ENCODE assay signal across 16 cellular contexts in genomic region chr2:223989206-223989859, GRCh38. TPM values are rescaled to one million over a fixed set of nuclear protein-coding genes. Genes with fewer than 3 reads are reported as not detected.
DNase-seq lines count a peak whose midpoint lies in the region; ATAC-seq and TF ChIP-seq lines count a peak whose summit lies in the region.
"Had no signal": no experiment of that assay in that cellular context is flagged by ENCODE, and none has a peak within 500 bp of the region (broad histone marks: within the 10 kb centered on the region; RNA-seq: fewer than 3 reads in every experiment).

No MANE protein-coding gene starts in this region.

- DNase-seq in T47D (ENCODE audit: low read depth in 1 of 2, low spot score in 1 of 2) (peak; percentile 9 to 74), breast epithelium (ENCODE audit: low spot score in 2 of 2) (no peak), RWPE1 (ENCODE audit: low spot score) (no peak), left kidney (ENCODE audit: low read depth, low spot score) (peak; percentile 53), thyroid gland (peak; percentile 48 to 57), glutamatergic neuron (no peak), mesenteric fat pad (ENCODE audit: low spot score) (no peak)
- DNase-seq: activated CD4-positive, alpha-beta T cell treated with anti-CD3 and anti-CD28 coated beads, Interleukin-2, amount 50 U/mL, for 48 hours; aorta; hypothalamus; NCI-H2227 treated with DMSO at 0.1 percent for 48 hours; testis had no signal

- intact Hi-C loops in breast epithelium (cut with DNase I; ENCODE audit: low total_unique reads) (no loop called here), thyroid gland (cut with DNase I) (no loop called here)

- CTCF ChIA-PET in RWPE1 (lab: Yijun Ruan, JAX): interaction anchor here (0.5 to 1.9 kb wide), 3 partner anchors 12 to 400 kb away, joined by 3 to 9 read pairs (median 4); no protein-coding TSS in a partner anchor

- TF ChIP-seq POLR2A in breast epithelium (IDR thresholded peaks at IDR 0.05) (no peak), thyroid gland (IDR thresholded peaks at IDR 0.05) (no peak)

- in situ Hi-C loops in T47D (cut with HindIII; ENCODE audit: low pct_unique_long_range_greater_than_20kb, low sequenced_read_pairs): no loop called here

- H3K27ac ChIP-seq in breast epithelium: no peak overlapping the region
- H3K27ac ChIP-seq in RWPE1: peak overlapping the region; percentile 30; the same call in 1 of the 2 replicates
- H3K27ac ChIP-seq in thyroid gland: no peak overlapping the region
- H3K27ac ChIP-seq: testis had no signal

- ATAC-seq in GM19023 (IDR thresholded peaks at IDR 0.05; ENCODE audit: unreplicated experiment): no peak

- no peaks in the 10 kb centered on the region for H3K4me1 ChIP-seq in breast epithelium
- peaks cover 0 to 6% of the 10 kb centered on the region in 2 donors for H3K4me1 ChIP-seq in thyroid gland

- H3K9me3 ChIP-seq in breast epithelium: no peaks in the 10 kb centered on the region
- H3K9me3 ChIP-seq in thyroid gland: no peaks in the 10 kb centered on the region
- H3K9me3 ChIP-seq: testis had no signal

- 82% methylated on average over 10 of the region's 10 CpGs for WGBS in thyroid gland, 2 donors

- H3K27me3 Mint-ChIP-seq in glutamatergic neuron (ENCODE audit: unreplicated experiment): peaks cover 2% of the 10 kb centered on the region
- H3K27me3 Mint-ChIP-seq: dendritic cell treated with granulocyte-macrophage colony-stimulating factor and Interleukin-4, amounts not matched to agents 40 ng/mL and 50 ng/mL, for 4 days had no signal

- no peak overlapping the region for H3K27ac Mint-ChIP-seq in glutamatergic neuron (ENCODE audit: unreplicated experiment)
- H3K27ac Mint-ChIP-seq: activated T-helper 2 cell treated with anti-CD3 and anti-CD28 coated beads, Interferon-gamma antibody, Interleukin-2, Interleukin-4, amounts not matched to agents 10 μg/mL and 5 μg/mL and 100 μg/mL, durations not matched to agents 14 hours and 24 hours and 36 hours; dendritic cell treated with granulocyte-macrophage colony-stimulating factor and Interleukin-4, amounts not matched to agents 40 ng/mL and 50 ng/mL, for 4 days; T-helper 1 cell treated with Interleukin-12 subunit alpha and Interleukin-12 subunit beta and Interleukin-4 antibody, amounts not matched to agents 30 μg/mL and 1 μg/mL, for 36 hours had no signal

- no peaks in the 10 kb centered on the region for H3K36me3 Mint-ChIP-seq in glutamatergic neuron (ENCODE audit: unreplicated experiment)

- no peaks in the 10 kb centered on the region for H3K9me3 Mint-ChIP-seq in glutamatergic neuron (ENCODE audit: unreplicated experiment)
- H3K9me3 Mint-ChIP-seq: activated T-helper 2 cell treated with anti-CD3 and anti-CD28 coated beads, Interferon-gamma antibody, Interleukin-2, Interleukin-4, amounts not matched to agents 10 μg/mL and 5 μg/mL and 100 μg/mL, durations not matched to agents 14 hours and 24 hours and 36 hours; dendritic cell treated with granulocyte-macrophage colony-stimulating factor and Interleukin-4, amounts not matched to agents 40 ng/mL and 50 ng/mL, for 4 days; T-helper 1 cell treated with Interleukin-12 subunit alpha and Interleukin-12 subunit beta and Interleukin-4 antibody, amounts not matched to agents 30 μg/mL and 1 μg/mL, for 36 hours had no signal

- POLR2A ChIA-PET in RWPE1 (lab: Yijun Ruan, JAX; ENCODE audit: low non-redundant PET): no interaction called here

- peaks cover 4% of the 10 kb centered on the region for H3K4me1 Mint-ChIP-seq in glutamatergic neuron (ENCODE audit: low read depth, unreplicated experiment)

- H3K4me3 Mint-ChIP-seq in glutamatergic neuron (ENCODE audit: unreplicated experiment): no peak overlapping the region
- H3K4me3 Mint-ChIP-seq: dendritic cell treated with granulocyte-macrophage colony-stimulating factor and Interleukin-4, amounts not matched to agents 40 ng/mL and 50 ng/mL, for 4 days; T-helper 1 cell treated with Interleukin-12 subunit alpha and Interleukin-12 subunit beta and Interleukin-4 antibody, amounts not matched to agents 30 μg/mL and 1 μg/mL, for 36 hours had no signal

- H3K36me3 ChIP-seq in breast epithelium (no peaks in the 10 kb centered on the region), thyroid gland (no peaks in the 10 kb centered on the region)

- no peaks in the 10 kb centered on the region for H3K27me3 ChIP-seq in breast epithelium
- H3K27me3 ChIP-seq in thyroid gland: no peaks in the 10 kb centered on the region
- H3K27me3 ChIP-seq: testis had no signal

- H3K4me3 ChIP-seq in breast epithelium (no peak overlapping the region), thyroid gland (replicated peaks in 1 of 3) (no peak overlapping the region)
- H3K4me3 ChIP-seq: testis had no signal

- TF ChIP-seq CTCF in breast epithelium (IDR thresholded peaks at IDR 0.05) (no peak), RWPE1 (conservative IDR thresholded peaks at IDR 0.05; ENCODE audit: low read depth) (no peak), thyroid gland (IDR thresholded peaks at IDR 0.05) (peak in 2 of 6 experiments; percentile 24 to 31), glutamatergic neuron (IDR thresholded peaks at IDR 0.05; ENCODE audit: partially characterized antibody, unreplicated experiment) (no peak)

RNA-seq across cellular contexts. Expression of gene MRPL44, which starts 32.1 kb away (rescaled TPM):
- 10 to 100 TPM; 22.4 to 27.4 (median 24.3) TPM for total RNA-seq in breast epithelium
- 10 to 100 TPM; 18.4 to 27.1 (median 25.3) TPM for total RNA-seq in thyroid gland
- total RNA-seq in glutamatergic neuron (ENCODE audit: unreplicated experiment): 37.3 TPM
- total RNA-seq in mesenteric fat pad: 19.2 TPM

RNA-seq across cellular contexts. Expression of gene WDFY1, which starts 44.2 kb away (rescaled TPM):
- total RNA-seq in breast epithelium: 10 to 100 TPM; 45.2 to 57.6 (median 46.2) TPM
- 10 to 100 TPM; 49.4 to 87.7 (median 59.6) TPM for total RNA-seq in thyroid gland
- 33.0 TPM for total RNA-seq in glutamatergic neuron (ENCODE audit: unreplicated experiment)
- 41.7 TPM for total RNA-seq in mesenteric fat pad

RNA-seq across cellular contexts. Expression of gene SERPINE2, which starts 49.8 kb away (rescaled TPM):
- total RNA-seq in breast epithelium (10 to 100 TPM in 2 of 3 donors, 1 to 10 TPM in 1; 1.8 to 44.6 (median 11.9) TPM), thyroid gland (10 to 100 TPM in 3 of 4 donors, 1 to 10 TPM in 1; 6.1 to 33.3 (median 20.3) TPM), glutamatergic neuron (ENCODE audit: unreplicated experiment) (24.6 TPM), mesenteric fat pad (56.4 TPM)

Comparison
In these comparisons a context has a peak if more than half of its experiments do, and no peak if none do; other contexts are left out.
1. DNase-seq: peak in T47D (2 of 2), left kidney (single experiment) and thyroid gland (2 of 2); none in breast epithelium (0 of 2), RWPE1 (single experiment), glutamatergic neuron (single experiment) and mesenteric fat pad (single experiment).